In genomic region chr1:7235871-7236472, GRCh38 we compare ENCODE assay signal across 20 cellular contexts.
DNase-seq lines count a peak whose midpoint lies in the region; TF ChIP-seq lines count a peak whose summit lies in the region.
"Had no signal": no experiment of that assay in that cellular context is flagged by ENCODE, and none has a peak within 500 bp of the region (broad histone marks: within the 10 kb centered on the region; RNA-seq: fewer than 3 reads in every experiment).

No MANE protein-coding gene starts in this region.

- no peaks in the 10 kb centered on the region for H3K36me3 Mint-ChIP-seq in neural crest cell (ENCODE audit: low read depth)
- H3K36me3 Mint-ChIP-seq: CD8-positive, alpha-beta memory T cell had no signal

- peak overlapping the region; percentile 46 for H3K27ac Mint-ChIP-seq in neural crest cell (ENCODE audit: unreplicated experiment)
- H3K27ac Mint-ChIP-seq: CD8-positive, alpha-beta memory T cell had no signal

- DNase-seq in SK-N-DZ (ENCODE audit: low spot score) (peak; percentile 42), colonic mucosa (peak; percentile 10), neural crest cell (ENCODE audit: low read depth, low spot score) (no peak), NCI-H345 treated with DMSO at 0.1 percent for 48 hours (lab: John Stamatoyannopoulos, UW; ENCODE audit: unreplicated experiment) (no peak), hippocampal formation (lab: John Stamatoyannopoulos, UW) (no peak), mucosa of gallbladder (ENCODE audit: low spot score) (no peak), CD1c-positive myeloid dendritic cell (ENCODE audit: extremely low spot score) (no peak)
- DNase-seq: 8988T; C1 segment of cervical spinal cord; CD8-positive, alpha-beta memory T cell; GOT3; Kasumi-1; NCI-H1694; NCI-H2081; NCI-H2171; NCI-H345; NCI-H524 treated with DMSO at 0.1 percent for 48 hours; NCI-H82 had no signal

- H3K9me3 Mint-ChIP-seq in neural crest cell = no peaks in the 10 kb centered on the region
- H3K9me3 Mint-ChIP-seq: CD8-positive, alpha-beta memory T cell had no signal

- H3K9me3 ChIP-seq in BLaER1 = no peaks in the 10 kb centered on the region
- no peaks in the 10 kb centered on the region for H3K9me3 ChIP-seq in colonic mucosa
- H3K9me3 ChIP-seq: SJSA1 had no signal

- no peak overlapping the region for H3K27ac ChIP-seq in BLaER1
- no peak overlapping the region for H3K27ac ChIP-seq in colonic mucosa
- H3K27ac ChIP-seq: SJSA1 had no signal

- peaks cover 9% of the 10 kb centered on the region for H3K27me3 Mint-ChIP-seq in neural crest cell (ENCODE audit: low read depth)

- H3K4me1 ChIP-seq in BLaER1 = peaks cover 12% of the 10 kb centered on the region
- H3K4me1 ChIP-seq in colonic mucosa = no peaks in the 10 kb centered on the region
- H3K4me1 ChIP-seq: SJSA1 had no signal

- H3K9ac ChIP-seq in BLaER1 (no peak overlapping the region), colonic mucosa (ENCODE audit: low read depth in 2 of 2, low read length in 2 of 2) (no peak overlapping the region)

- H3K4me2 ChIP-seq in BLaER1 = 0 out of 2 replicates have a peak overlapping the region, but pooled peaks have one; percentile 17

- H3K27me3 ChIP-seq in BLaER1 = no peaks in the 10 kb centered on the region
- H3K27me3 ChIP-seq in colonic mucosa = no peaks in the 10 kb centered on the region
- H3K27me3 ChIP-seq: SJSA1 had no signal

- H3K36me3 ChIP-seq in BLaER1 = no peaks in the 10 kb centered on the region
- H3K36me3 ChIP-seq in colonic mucosa = no peaks in the 10 kb centered on the region
- H3K36me3 ChIP-seq: SJSA1 had no signal

- TF ChIP-seq CTCF in colonic mucosa (IDR thresholded peaks at IDR 0.05) (no peak), neural crest cell (conservative IDR thresholded peaks at IDR 0.05) (no peak)

- no peaks in the 10 kb centered on the region for H4K20me1 ChIP-seq in BLaER1

- H3K4me3 ChIP-seq in BLaER1 (no peak overlapping the region), colonic mucosa (no peak overlapping the region)
- H3K4me3 ChIP-seq: SJSA1 had no signal

- peaks cover 33% of the 10 kb centered on the region for H3K4me1 Mint-ChIP-seq in neural crest cell
- H3K4me1 Mint-ChIP-seq: CD8-positive, alpha-beta memory T cell had no signal

- intact Hi-C loops in colonic mucosa (cut with DNase I) = no loop called here

- H3K4me3 Mint-ChIP-seq in neural crest cell = no peak overlapping the region
- H3K4me3 Mint-ChIP-seq: CD8-positive, alpha-beta memory T cell had no signal

Comparison
In these comparisons a context has a peak if more than half of its experiments do, and no peak if none do; other contexts are left out.
1. DNase-seq: peak in SK-N-DZ (single experiment) and colonic mucosa (single experiment); none in neural crest cell (single experiment), NCI-H345 treated with DMSO at 0.1 percent for 48 hours (single experiment), hippocampal formation (0 of 2), mucosa of gallbladder (single experiment) and CD1c-positive myeloid dendritic cell (single experiment).